ENCODE assay signal across 8 cellular contexts in genomic region chr1:28370220-28371010, GRCh38. TPM values are rescaled to one million over a fixed set of nuclear protein-coding genes. Genes with fewer than 3 reads are reported as not detected.
A peak's percentile ranks its signal among the peaks of the same experiment; 100 is the strongest.
DNase-seq lines count a peak whose midpoint lies in the region; ATAC-seq and TF ChIP-seq lines count a peak whose summit lies in the region.

No MANE protein-coding gene starts in this region.

- 0 out of 2 replicates have a peak, but pooled peaks have one; percentile 12 for TF ChIP-seq CTCF in A673 (conservative IDR thresholded peaks at IDR 0.05; ENCODE audit: low read depth, low read length)
- peak; percentile 2 for TF ChIP-seq CTCF in GM12864 (IDR thresholded peaks at IDR 0.05; ENCODE audit: low read depth, low read length, missing control alignments)
- peak; percentile 15 for TF ChIP-seq CTCF in liver (IDR thresholded peaks at IDR 0.05; ENCODE audit: low read depth, low read length, missing input control)

- H3K36me3 Mint-ChIP-seq in stimulated activated naive CD8-positive, alpha-beta T cell treated with anti-CD3 and anti-CD28 coated beads, Interleukin-15, Interleukin-2, amounts not matched to agents 100 ng/mL and 50 ng/mL, for 24 hours (ENCODE audit: low read depth), result peaks cover 16% of the 10 kb centered on the region

- H3K9ac ChIP-seq in liver (ENCODE audit: low read depth in 1 of 2, low read length in 2 of 2), result peak overlapping the region; percentile 75 to 80

- WGBS in liver, result 32% methylated on average over 32 of the region's 32 CpGs

- TF ChIP-seq RAD21 in liver (IDR thresholded peaks at IDR 0.05), result no peak

- no peaks in the 10 kb centered on the region for H3K9me3 Mint-ChIP-seq in stimulated activated naive CD8-positive, alpha-beta T cell treated with anti-CD3 and anti-CD28 coated beads, Interleukin-15, Interleukin-2, amounts not matched to agents 100 ng/mL and 50 ng/mL, for 24 hours

- peak; percentile 68 for DNase-seq in A673 (ENCODE audit: low spot score)
- DNase-seq in GM12864 (ENCODE audit: low read depth), result no peak
- peak; percentile 44 for DNase-seq in HK-2 (ENCODE audit: unreplicated experiment)
- DNase-seq in SW480 (ENCODE audit: low spot score), result peak; percentile 34
- peak; percentile 32 for DNase-seq in dedifferentiated amniotic fluid mesenchymal stem cell (ENCODE audit: extremely low spot score)

- peak overlapping the region; percentile 95 for H3K27ac ChIP-seq in A673 (ENCODE audit: low read depth, low read length, poor library complexity, severe bottlenecking)
- peak overlapping the region; percentile 86 to 95 for H3K27ac ChIP-seq in liver (ENCODE audit: low read depth in 1 of 2, low read length in 2 of 2)

- H3K27ac Mint-ChIP-seq in stimulated activated naive CD8-positive, alpha-beta T cell treated with anti-CD3 and anti-CD28 coated beads, Interleukin-15, Interleukin-2, amounts not matched to agents 100 ng/mL and 50 ng/mL, for 24 hours, result peak overlapping the region; percentile 93

- no peak for ATAC-seq in HG03175 (IDR thresholded peaks at IDR 0.05; ENCODE audit: unreplicated experiment)

- H3K9me3 ChIP-seq in A673 (ENCODE audit: low read depth, low read length, poor library complexity, severe bottlenecking) (no peaks in the 10 kb centered on the region), liver (ENCODE audit: control insufficient read depth in 4 of 4, low read length in 3 of 4) (no peaks in the 10 kb centered on the region)

- POLR2A ChIA-PET in A673 (lab: Charles Lee; ENCODE audit: low non-redundant PET), result no interaction called here

- H3K27me3 ChIP-seq in A673 (replicated peaks; ENCODE audit: insufficient read depth, low read depth, low read length, poor library complexity) (no peaks in the 10 kb centered on the region), liver (ENCODE audit: control insufficient read depth in 4 of 4, insufficient read depth in 4 of 4, low read length in 3 of 4) (no peaks in the 10 kb centered on the region)

- H3K4me1 ChIP-seq in A673 (ENCODE audit: insufficient read depth, low read length, poor library complexity, severe bottlenecking), result peaks cover 6% of the 10 kb centered on the region
- H3K4me1 ChIP-seq in liver (ENCODE audit: control insufficient read depth in 4 of 4, insufficient read depth in 4 of 4, low read length in 3 of 4), result peaks cover 7 to 25% (median 17%) of the 10 kb centered on the region in 4 donors

- H3K36me3 ChIP-seq in A673 (ENCODE audit: insufficient read depth, low read length, poor library complexity, severe bottlenecking), result no peaks in the 10 kb centered on the region
- H3K36me3 ChIP-seq in liver (ENCODE audit: control insufficient read depth in 4 of 4, insufficient read depth in 3 of 4, low read depth in 1 of 4, low read length in 3 of 4), result no peaks in the 10 kb centered on the region

- H3K4me3 Mint-ChIP-seq in stimulated activated naive CD8-positive, alpha-beta T cell treated with anti-CD3 and anti-CD28 coated beads, Interleukin-15, Interleukin-2, amounts not matched to agents 100 ng/mL and 50 ng/mL, for 24 hours, result peak overlapping the region; percentile 95

- BruUV-seq in A673 (replicated peaks; lab: Mats Ljungman, UMichigan), result no TSS peak

- CTCF ChIA-PET in A673 (lab: Charles Lee), result interaction anchor here (1.9 kb wide), 1 partner anchor 11 kb away, joined by 10 read pairs; no protein-coding TSS in a partner anchor

- peaks cover 44% of the 10 kb centered on the region for H3K4me1 Mint-ChIP-seq in stimulated activated naive CD8-positive, alpha-beta T cell treated with anti-CD3 and anti-CD28 coated beads, Interleukin-15, Interleukin-2, amounts not matched to agents 100 ng/mL and 50 ng/mL, for 24 hours (ENCODE audit: low read depth)

- H3K27me3 Mint-ChIP-seq in stimulated activated naive CD8-positive, alpha-beta T cell treated with anti-CD3 and anti-CD28 coated beads, Interleukin-15, Interleukin-2, amounts not matched to agents 100 ng/mL and 50 ng/mL, for 24 hours, result no peaks in the 10 kb centered on the region

- intact Hi-C loops in A673 (cut with micrococcal nuclease; ENCODE audit: unreplicated experiment), result no loop called here

- H3K4me3 ChIP-seq in A673 (ENCODE audit: low read depth, low read length, poor library complexity, severe bottlenecking), result peak overlapping the region; percentile 69
- peak overlapping the region; percentile 96 for H3K4me3 ChIP-seq in GM12864 (ENCODE audit: low read depth, low read length)
- H3K4me3 ChIP-seq in liver (ENCODE audit: low read depth in 1 of 3, low read length in 3 of 3), result peak overlapping the region; percentile 67 to 90 (median 86)

TF ChIP-seq in liver, 16 proteins besides CTCF, POLR2A, EP300 and RAD21:
- TF ChIP-seq HNF4G (IDR thresholded peaks at IDR 0.05) (peak; percentile 76), GABPA (IDR thresholded peaks at IDR 0.05 in 1 of 2, conservative IDR thresholded peaks at IDR 0.05 in 1 of 2) (no peak), HNF4A (conservative IDR thresholded peaks at IDR 0.05) (peak in 1 of 2 donors; percentile 86), SP1 (IDR thresholded peaks at IDR 0.05) (peak; percentile 46), ATF3 (IDR thresholded peaks at IDR 0.05) (peak; percentile 19)

RNA-seq across cellular contexts. Expression of gene PHACTR4, which starts 0.9 kb away (rescaled TPM):
- total RNA-seq in A673 (2021) (63.4 and 66.2 TPM in 2 replicates), liver (10 to 100 TPM in 1 of 2 donors, 1 to 10 TPM in 1; 8.9 to 11.3 TPM)
- 10 to 100 TPM; 10.3 to 22.6 TPM for polyA plus RNA-seq in liver

RNA-seq across cellular contexts. Expression of gene MED18, which starts 41.6 kb away (rescaled TPM):
- 12.1 and 13.9 TPM in 2 replicates for total RNA-seq in A673 (2021)
- total RNA-seq in liver, result 10 to 100 TPM; 13.0 to 18.5 TPM
- 10 to 100 TPM in 1 of 2 donors, 1 to 10 TPM in 1; 7.4 to 10.9 TPM for polyA plus RNA-seq in liver
